In genomic region chr14:94612174-94612573, GRCh38 we compare ENCODE assay signal across 17 cellular contexts. TPM values are rescaled to one million over a fixed set of nuclear protein-coding genes. Genes with fewer than 3 reads are reported as not detected.
DNase-seq lines count a peak whose midpoint lies in the region; ATAC-seq and TF ChIP-seq lines count a peak whose summit lies in the region.
"Had no signal": no experiment of that assay in that cellular context is flagged by ENCODE, and none has a peak within 500 bp of the region (broad histone marks: within the 10 kb centered on the region; RNA-seq: fewer than 3 reads in every experiment).

TSS of gene SERPINA3 (plus strand) at chr14:94612391. CDS start at chr14:94614442, 2,051 bp downstream.

- no peak within 1 kb of the TSS for H3K4me2 ChIP-seq in fibroblast of lung (ENCODE audit: extremely low read depth, insufficient read depth, low read length)

- intact Hi-C loops in Panc1 (cut with micrococcal nuclease; ENCODE audit: unreplicated experiment) = no loop called here

- H4K20me1 ChIP-seq in fibroblast of lung (ENCODE audit: control insufficient read depth, extremely low read depth, insufficient read depth, low read length) = no peaks in the 10 kb centered on the region

- H3K4me3 ChIP-seq in Panc1 (ENCODE audit: low read depth in 2 of 2, low read length in 2 of 2) (no peak within 1 kb of the TSS), fibroblast of lung (replicated peaks in 1 of 4; ENCODE audit: control extremely low read depth in 1 of 4, insufficient read depth in 1 of 4, low read depth in 3 of 4, low read length in 4 of 4) (no peak within 1 kb of the TSS), lung (no peak within 1 kb of the TSS)
- H3K4me3 ChIP-seq: MG63, SK-N-MC had no signal

- POLR2A ChIA-PET in Panc1 (lab: Charles Lee) = no interaction called here

- peak within 1 kb of the TSS; percentile 39; the same call in 1 of the 2 replicates for H3K27ac ChIP-seq in Panc1 (ENCODE audit: low read length)
- H3K27ac ChIP-seq in fibroblast of lung (ENCODE audit: insufficient read depth, low read length) = no peak within 1 kb of the TSS
- peak within 1 kb of the TSS; percentile 41 to 47 for H3K27ac ChIP-seq in lung (ENCODE audit: low read depth in 1 of 2, low read length in 1 of 2)
- H3K27ac ChIP-seq: HL-60, SK-N-MC had no signal

- WGBS in lung, 2 donors = 51 to 69% methylated on average over 4 of the region's 4 CpGs

- H3K4me1 ChIP-seq in Panc1 (ENCODE audit: control insufficient read depth, insufficient read depth, low read length) (peaks cover 5% of the 10 kb centered on the region), fibroblast of lung (ENCODE audit: control insufficient read depth, extremely low read depth, insufficient read depth, low read length) (no peaks in the 10 kb centered on the region), lung (ENCODE audit: control insufficient read depth in 2 of 2, insufficient read depth in 2 of 2, low read length in 2 of 2) (no peaks in the 10 kb centered on the region)

- H3K9ac ChIP-seq in fibroblast of lung (ENCODE audit: insufficient read depth, low read length) = no peak within 1 kb of the TSS

- TF ChIP-seq CTCF in Panc1 (IDR thresholded peaks at IDR 0.05) (no peak), fibroblast of lung (conservative IDR thresholded peaks at IDR 0.05 in 1 of 2, IDR thresholded peaks at IDR 0.05 in 1 of 2; ENCODE audit: low read depth in 1 of 2, low read length in 2 of 2) (no peak), lung (IDR thresholded peaks at IDR 0.05; ENCODE audit: control extremely low read depth, extremely low read depth) (no peak), subcutaneous adipose tissue (IDR thresholded peaks at IDR 0.05; ENCODE audit: low read depth) (no peak), GM13976 (IDR thresholded peaks at IDR 0.05; ENCODE audit: borderline replicate concordance, control extremely low read depth, extremely low read depth, insufficient read depth, missing control alignments) (no peak), GM20000 (IDR thresholded peaks at IDR 0.05; ENCODE audit: extremely low read depth, missing control alignments) (no peak)

- ATAC-seq in Panc1 (no peak), lung (ENCODE audit: insufficient read depth, low FRiP score) (no peak)
- ATAC-seq: activated naive CD4-positive, alpha-beta T cell treated with anti-CD3 and anti-CD28 coated beads, Interleukin-2, amount 50 U/mL, for 72 hours had no signal

- no peaks in the 10 kb centered on the region for H3K9me3 ChIP-seq in Panc1 (ENCODE audit: control insufficient read depth, insufficient read depth, low read depth, low read length)
- H3K9me3 ChIP-seq in fibroblast of lung (ENCODE audit: control insufficient read depth, insufficient read depth, low read depth, low read length) = no peaks in the 10 kb centered on the region
- H3K9me3 ChIP-seq in lung (ENCODE audit: control insufficient read depth in 2 of 2, insufficient read depth in 1 of 2, low read length in 1 of 2) = peaks cover 0 to 9% of the 10 kb centered on the region in 2 donors
- H3K9me3 ChIP-seq: MG63 had no signal

- no TSS peak for BruUV-seq in Panc1 (replicated peaks; lab: Mats Ljungman, UMichigan)

- H3K36me3 ChIP-seq in Panc1 (ENCODE audit: control insufficient read depth, insufficient read depth, low read length) = no peaks in the 10 kb centered on the region
- H3K36me3 ChIP-seq in fibroblast of lung (ENCODE audit: control insufficient read depth, insufficient read depth, low read length) = no peaks in the 10 kb centered on the region
- H3K36me3 ChIP-seq in lung (ENCODE audit: control insufficient read depth in 2 of 2, insufficient read depth in 2 of 2, low read length in 2 of 2) = peaks cover 0 to 2% of the 10 kb centered on the region in 2 donors
- H3K36me3 ChIP-seq: MG63 had no signal

- no peaks in the 10 kb centered on the region for H3K27me3 ChIP-seq in Panc1 (ENCODE audit: control insufficient read depth, insufficient read depth, low read length)
- H3K27me3 ChIP-seq in fibroblast of lung (ENCODE audit: control insufficient read depth, insufficient read depth, low read length) = no peaks in the 10 kb centered on the region
- no peaks in the 10 kb centered on the region for H3K27me3 ChIP-seq in lung (ENCODE audit: control insufficient read depth, insufficient read depth)
- H3K27me3 ChIP-seq: MG63 had no signal

- CTCF ChIA-PET in Panc1 (lab: Charles Lee) = no interaction called here

- H3K79me2 ChIP-seq in fibroblast of lung (ENCODE audit: control insufficient read depth, insufficient read depth, low read length) = no peaks in the 10 kb centered on the region

- H2AFZ ChIP-seq in fibroblast of lung (ENCODE audit: low read length) = no peak within 1 kb of the TSS

- in situ Hi-C loops in Panc1 (cut with HindIII; ENCODE audit: low pct_unique_long_range_greater_than_20kb, low sequenced_read_pairs) = no loop called here
- in situ Hi-C loops in GM13976 (cut with MboI; ENCODE audit: low sequenced_read_pairs, unreplicated experiment) = no loop called here

- no peak for DNase-seq in Panc1 (ENCODE audit: low read depth, low spot score)
- DNase-seq in fibroblast of lung (ENCODE audit: low read depth in 2 of 2) = peak; percentile 40 to 70
- no peak for DNase-seq in lung (ENCODE audit: low spot score)
- no peak for DNase-seq in stimulated activated CD4-positive, alpha-beta T cell treated with anti-CD3 and anti-CD28 coated beads, Interleukin-4, amount 100 ng/mL, for 24 hours
- DNase-seq in activated CD4-positive, alpha-beta T cell treated with anti-CD3 and anti-CD28 coated beads, Interleukin-2, amount 50 U/mL, for 48 hours = no peak
- no peak for DNase-seq in GM13976 (ENCODE audit: low spot score)
- no peak for DNase-seq in GM20000 (ENCODE audit: low spot score)
- DNase-seq: activated CD4-positive, alpha-beta T cell treated with anti-CD3 and anti-CD28 coated beads, Interleukin-2, amount 10 ng/mL, durations not matched to agents 7 days and 5 days; CD4-positive, CD25-positive, alpha-beta regulatory T cell; HFFc6; immature natural killer cell had no signal

RNA-seq across cellular contexts. Expression of gene SERPINA3, which starts in this region (rescaled TPM):
- total RNA-seq in Panc1 (2021; ENCODE audit: unreplicated experiment) = 5.7 TPM
- 9.7 TPM for polyA plus RNA-seq in Panc1 (2012; ENCODE audit: insufficient read length)
- 0.50 and 7.2 TPM in 2 replicates for total RNA-seq in fibroblast of lung
- polyA plus RNA-seq in fibroblast of lung = 0.05 and 0.47 TPM in 2 replicates
- 0.18 and 0.71 TPM in 2 replicates for polyA plus RNA-seq in fibroblast of lung (2012)
- not detected in 2 replicates for polyA minus RNA-seq in fibroblast of lung (ENCODE audit: low replicate concordance)
- total RNA-seq in lung = 100 to 1,000 TPM in 1 of 2 donors, 1 to 10 TPM in 1; 4.9 to 408 TPM
- 100 to 1,000 TPM; 100 to 446 TPM for polyA plus RNA-seq in lung
- total RNA-seq in subcutaneous adipose tissue = 100 to 1,000 TPM in 2 of 4 donors, 10 to 100 TPM in 1, 1 to 10 TPM in 1; 4.9 to 159 (median 82.0) TPM
- total RNA-seq: activated CD4-positive, alpha-beta T cell treated with anti-CD3 and anti-CD28 coated beads, Interleukin-2, amount 10 ng/mL, durations not matched to agents 7 days and 5 days; activated naive CD4-positive, alpha-beta T cell treated with anti-CD3 and anti-CD28 coated beads, Interleukin-2, amount 50 U/mL, for 72 hours; CD4-positive, CD25-positive, alpha-beta regulatory T cell; HFFc6; NCI-H460 had no signal
- polyA plus RNA-seq: CD4-positive, CD25-positive, alpha-beta regulatory T cell; immature natural killer cell had no signal

Comparison
In these comparisons a context has a peak if more than half of its experiments do, and no peak if none do; other contexts are left out.
1. RNA of gene SERPINA3 (polyA plus RNA-seq): 100 to 446 TPM in lung; 0.05 to 0.71 TPM in fibroblast of lung; every median in the first group is over 10 times any median in the second.
2. DNase-seq: peak in fibroblast of lung (2 of 2); none in Panc1 (single experiment), lung (single experiment), stimulated activated CD4-positive, alpha-beta T cell treated with anti-CD3 and anti-CD28 coated beads, Interleukin-4, amount 100 ng/mL, for 24 hours (single experiment), activated CD4-positive, alpha-beta T cell treated with anti-CD3 and anti-CD28 coated beads, Interleukin-2, amount 50 U/mL, for 48 hours (0 of 2), GM13976 (single experiment) and GM20000 (single experiment).